19 cellular contexts compared by ENCODE assay signal in genomic region chr19:38524994-38525634, GRCh38.
DNase-seq lines count a peak whose midpoint lies in the region; ATAC-seq and TF ChIP-seq lines count a peak whose summit lies in the region.
"Had no signal": no experiment of that assay in that cellular context is flagged by ENCODE, and none has a peak within 500 bp of the region (broad histone marks: within the 10 kb centered on the region; RNA-seq: fewer than 3 reads in every experiment).

No MANE protein-coding gene starts in this region.

- H3K4me3 ChIP-seq in lower lobe of right lung (no peak overlapping the region), osteoblast (ENCODE audit: insufficient read depth, low read length) (no peak overlapping the region)
- H3K4me3 ChIP-seq: GM23338, HAP-1 had no signal

- no peak overlapping the region for H2AFZ ChIP-seq in osteoblast (ENCODE audit: low read length)
- H2AFZ ChIP-seq: GM23338 had no signal

- no peaks in the 10 kb centered on the region for H4K20me1 ChIP-seq in osteoblast (ENCODE audit: insufficient read depth, low read length)

- no peak for TF ChIP-seq CTCF in lower lobe of right lung (IDR thresholded peaks at IDR 0.05)
- TF ChIP-seq CTCF in osteoblast (IDR thresholded peaks at IDR 0.05; ENCODE audit: extremely low read depth, low read depth, low read length), result no peak

- H3K9me3 ChIP-seq in lower lobe of right lung (no peaks in the 10 kb centered on the region), osteoblast (ENCODE audit: low read depth, low read length) (no peaks in the 10 kb centered on the region)
- H3K9me3 ChIP-seq: HAP-1 had no signal

- DNase-seq in activated naive CD4-positive, alpha-beta T cell treated with anti-CD3 and anti-CD28 coated beads, Interleukin-2, amount 50 U/mL, for 72 hours (ENCODE audit: low spot score in 2 of 2), result no peak
- DNase-seq in activated naive CD4-positive, alpha-beta T cell treated with anti-CD3 and anti-CD28 coated beads, Interleukin-2, amount 50 U/mL, for 16 hours, result no peak
- DNase-seq in lower lobe of right lung (peak; percentile 0), osteoblast (ENCODE audit: insufficient read length, low spot score, missing footprints) (peak; percentile 50), NCI-H82 (lab: John Stamatoyannopoulos, UW) (no peak), AG08395 (ENCODE audit: low spot score) (no peak)
- no peak for DNase-seq in stimulated activated naive CD4-positive, alpha-beta T cell treated with Interleukin-2 at 50 U/mL for 16 hours (lab: John Stamatoyannopoulos, UW)
- DNase-seq: 8988T; C1 segment of cervical spinal cord; Calu3; CD4-positive, alpha-beta memory T cell; COR-L47; DMS53; DMS79 treated with DMSO at 0.1 percent for 48 hours; GF-D8; HFFc6 had no signal

- H3K27ac Mint-ChIP-seq in activated naive CD4-positive, alpha-beta T cell treated with anti-CD3 and anti-CD28 coated beads, Interleukin-2, amount 50 U/mL, for 72 hours, result peak overlapping the region; percentile 3 to 13
- H3K27ac Mint-ChIP-seq: B cell, GM23338, HFFc6 had no signal

- no peak overlapping the region for H3K27ac ChIP-seq in lower lobe of right lung
- H3K27ac ChIP-seq in osteoblast (ENCODE audit: low read depth, low read length), result no peak overlapping the region

- no peaks in the 10 kb centered on the region for H3K4me1 ChIP-seq in lower lobe of right lung
- no peaks in the 10 kb centered on the region for H3K4me1 ChIP-seq in osteoblast (ENCODE audit: insufficient read depth, low read length)

- H3K36me3 Mint-ChIP-seq in activated naive CD4-positive, alpha-beta T cell treated with anti-CD3 and anti-CD28 coated beads, Interleukin-2, amount 50 U/mL, for 72 hours, result no peaks in the 10 kb centered on the region
- H3K36me3 Mint-ChIP-seq: CD4-positive, alpha-beta memory T cell had no signal

- intact Hi-C loops in lower lobe of right lung (cut with DNase I), result no loop called here

- H3K36me3 ChIP-seq in lower lobe of right lung (no peaks in the 10 kb centered on the region), osteoblast (ENCODE audit: insufficient read depth, low read length) (no peaks in the 10 kb centered on the region)
- H3K36me3 ChIP-seq: HAP-1 had no signal

- H3K4me2 ChIP-seq in osteoblast (ENCODE audit: insufficient read depth, low read length), result no peak overlapping the region
- H3K4me2 ChIP-seq: GM23338 had no signal

- peaks cover 3% of the 10 kb centered on the region for H3K27me3 ChIP-seq in lower lobe of right lung (ENCODE audit: low read depth)
- H3K27me3 ChIP-seq in osteoblast (ENCODE audit: insufficient read depth, low read length), result no peaks in the 10 kb centered on the region

- H3K79me2 ChIP-seq in osteoblast (ENCODE audit: insufficient read depth, low read length), result no peaks in the 10 kb centered on the region

- no peaks in the 10 kb centered on the region for H3K9me3 Mint-ChIP-seq in activated naive CD4-positive, alpha-beta T cell treated with anti-CD3 and anti-CD28 coated beads, Interleukin-2, amount 50 U/mL, for 72 hours
- H3K9me3 Mint-ChIP-seq: CD4-positive, alpha-beta memory T cell; GM23338; HFFc6 had no signal

- no peak for ATAC-seq in activated naive CD4-positive, alpha-beta T cell treated with anti-CD3 and anti-CD28 coated beads, Interleukin-2, amount 50 U/mL, for 72 hours
- ATAC-seq in lower lobe of right lung, result no peak
- ATAC-seq: GM23338 had no signal

Comparison
In these comparisons a context has a peak if more than half of its experiments do, and no peak if none do; other contexts are left out.
1. DNase-seq: peak in lower lobe of right lung (single experiment) and osteoblast (single experiment); none in activated naive CD4-positive, alpha-beta T cell treated with anti-CD3 and anti-CD28 coated beads, Interleukin-2, amount 50 U/mL, for 72 hours (0 of 2), activated naive CD4-positive, alpha-beta T cell treated with anti-CD3 and anti-CD28 coated beads, Interleukin-2, amount 50 U/mL, for 16 hours (single experiment), NCI-H82 (single experiment), stimulated activated naive CD4-positive, alpha-beta T cell treated with Interleukin-2 at 50 U/mL for 16 hours (single experiment) and AG08395 (single experiment).